In the genomic region with DNA sequence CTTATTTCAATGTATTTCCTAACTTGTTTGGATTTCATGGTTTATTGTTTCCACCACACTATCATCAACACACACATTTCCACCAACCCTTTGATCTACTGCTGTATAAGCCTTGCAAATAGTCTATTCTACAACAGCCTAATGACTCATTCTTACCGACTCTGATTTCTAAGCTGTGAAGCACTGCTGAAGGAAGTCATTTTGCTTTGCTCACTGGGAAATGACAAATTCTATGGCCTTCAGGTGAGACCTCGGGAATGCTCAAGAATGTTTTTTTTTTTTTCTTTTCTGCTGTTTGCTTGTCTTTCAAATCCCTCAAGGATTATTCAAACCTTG, we compare ENCODE assay signal across 16 cellular contexts. TPM values are rescaled to one million over a fixed set of nuclear protein-coding genes. Genes with fewer than 3 reads are reported as not detected.
A peak's percentile ranks its signal among the peaks of the same experiment; 100 is the strongest.
DNase-seq lines count a peak whose midpoint lies in the region; FAIRE-seq and TF ChIP-seq lines count a peak whose summit lies in the region.
"Had no signal": no experiment of that assay in that cellular context is flagged by ENCODE, and none has a peak within 500 bp of the region (broad histone marks: within the 10 kb centered on the region; RNA-seq: fewer than 3 reads in every experiment).

No MANE protein-coding gene starts in this region.

- H3K27ac ChIP-seq in endothelial cell of umbilical vein (ENCODE audit: insufficient read depth, low read depth, low read length) (no peak overlapping the region), trophoblast cell (ENCODE audit: low read depth, low read length) (no peak overlapping the region), suprapubic skin (no peak overlapping the region)
- H3K27ac ChIP-seq: 22Rv1, testis had no signal

- H3K4me2 ChIP-seq in endothelial cell of umbilical vein (ENCODE audit: insufficient read depth, low read length) = no peak overlapping the region
- no peak overlapping the region for H3K4me2 ChIP-seq in trophoblast cell (ENCODE audit: low read length)

- intact Hi-C loops in endothelial cell of umbilical vein (cut with micrococcal nuclease) = loop anchor here (2.0 to 5.0 kb wide), 2 partner anchors 1128 to 1836 kb away; no protein-coding TSS in a partner anchor

- peak overlapping the region; percentile 39 for H2BK120ac ChIP-seq in trophoblast cell (ENCODE audit: insufficient read depth, low read length, poor library complexity)

- no peak overlapping the region for H3K4ac ChIP-seq in trophoblast cell (ENCODE audit: low read depth, low read length)

- H2AFZ ChIP-seq in endothelial cell of umbilical vein (ENCODE audit: low read depth, low read length) (peak overlapping the region; percentile 3), trophoblast cell (ENCODE audit: insufficient read depth, low read length, poor library complexity) (peak overlapping the region; percentile 2)

- TF ChIP-seq EP300 in suprapubic skin (IDR thresholded peaks at IDR 0.05) = no peak

- POLR2A ChIA-PET in endothelial cell of umbilical vein (lab: Charles Lee) = no interaction called here

- H3K79me2 ChIP-seq in endothelial cell of umbilical vein (ENCODE audit: control insufficient read depth, insufficient read depth, low read length) (no peaks in the 10 kb centered on the region), trophoblast cell (ENCODE audit: control insufficient read depth, insufficient read depth, low read length, poor library complexity) (no peaks in the 10 kb centered on the region)

- H3K23ac ChIP-seq in trophoblast cell (ENCODE audit: low read length) = no peak overlapping the region

- BruUV-seq in endothelial cell of umbilical vein (replicated peaks; lab: Mats Ljungman, UMichigan) = no TSS peak

- peak overlapping the region; percentile 27 for H2BK12ac ChIP-seq in trophoblast cell (ENCODE audit: low read length)

- no CpG with 5 or more reads among the region's 2 CpGs for WGBS in trophoblast cell (ENCODE audit: extremely low coverage, insufficient coverage, insufficient read length)
- 55% methylated on average over 2 of the region's 2 CpGs for WGBS in suprapubic skin

- H3K4me3 ChIP-seq in endothelial cell of umbilical vein (replicated peaks in 1 of 3; ENCODE audit: insufficient read depth in 1 of 3, low read depth in 1 of 3, low read length in 3 of 3) (no peak overlapping the region), trophoblast cell (ENCODE audit: low read depth, low read length) (no peak overlapping the region), suprapubic skin (no peak overlapping the region)
- H3K4me3 ChIP-seq: testis had no signal

- no peak overlapping the region for H2AK5ac ChIP-seq in trophoblast cell (ENCODE audit: low read length)

- H3K9me1 ChIP-seq in endothelial cell of umbilical vein (replicated peaks; ENCODE audit: control insufficient read depth, extremely low read depth, insufficient read depth, low read length) = no peaks in the 10 kb centered on the region

- H4K8ac ChIP-seq in trophoblast cell (ENCODE audit: low read depth, low read length) = peak overlapping the region; percentile 37

- H2BK5ac ChIP-seq in trophoblast cell (ENCODE audit: low read depth, low read length, poor library complexity) = no peak overlapping the region

- no peaks in the 10 kb centered on the region for H4K20me1 ChIP-seq in endothelial cell of umbilical vein (replicated peaks; ENCODE audit: control insufficient read depth, extremely low read depth, insufficient read depth, low read length)

- dilution Hi-C loops in endothelial cell of umbilical vein (cut with MboI; ENCODE audit: extremely low pct_ligation_motif_present, low sequenced_read_pairs) = no loop called here

- peak; percentile 21 for FAIRE-seq in endothelial cell of umbilical vein (lab: Jason Lieb, UNC)

- H3K9me3 ChIP-seq in endothelial cell of umbilical vein (replicated peaks; ENCODE audit: control insufficient read depth, insufficient read depth, low read length) = no peaks in the 10 kb centered on the region
- no peaks in the 10 kb centered on the region for H3K9me3 ChIP-seq in trophoblast cell (ENCODE audit: insufficient read depth, low read depth, low read length)
- H3K9me3 ChIP-seq in suprapubic skin = no peaks in the 10 kb centered on the region
- H3K9me3 ChIP-seq: testis had no signal

- no peak overlapping the region for H3K9ac ChIP-seq in endothelial cell of umbilical vein (replicated peaks; ENCODE audit: extremely low read depth, insufficient read depth, low read length)
- H3K9ac ChIP-seq in trophoblast cell (ENCODE audit: low read length) = no peak overlapping the region

- peak overlapping the region; percentile 29 for H4K91ac ChIP-seq in trophoblast cell (ENCODE audit: low read depth, low read length)

- H3K36me3 ChIP-seq in endothelial cell of umbilical vein (ENCODE audit: control insufficient read depth in 2 of 2, extremely low read depth in 1 of 2, insufficient read depth in 2 of 2, low read length in 2 of 2) = no peaks in the 10 kb centered on the region
- H3K36me3 ChIP-seq in trophoblast cell (ENCODE audit: control insufficient read depth in 1 of 2, insufficient read depth in 2 of 2, low read length in 2 of 2) = no peaks in the 10 kb centered on the region
- no peaks in the 10 kb centered on the region for H3K36me3 ChIP-seq in suprapubic skin

- peaks cover under 1 to 3% of the 10 kb centered on the region in 2 experiments for H3K27me3 ChIP-seq in endothelial cell of umbilical vein (ENCODE audit: control insufficient read depth in 2 of 2, insufficient read depth in 2 of 2, low read length in 2 of 2)
- no peaks in the 10 kb centered on the region for H3K27me3 ChIP-seq in trophoblast cell (ENCODE audit: insufficient read depth, low read length)
- peaks cover 6% of the 10 kb centered on the region for H3K27me3 ChIP-seq in suprapubic skin
- H3K27me3 ChIP-seq: testis had no signal

- peaks cover 13% of the 10 kb centered on the region for H3K79me1 ChIP-seq in trophoblast cell (ENCODE audit: low read length)

- TF ChIP-seq CTCF in endothelial cell of umbilical vein (IDR thresholded peaks at IDR 0.05; ENCODE audit: extremely low read depth in 1 of 2, insufficient read depth in 1 of 2, low read depth in 1 of 2, low read length in 2 of 2) (no peak), suprapubic skin (IDR thresholded peaks at IDR 0.05) (no peak)

- DNase-seq in NOMO-1 treated with DMSO at 0.1 percent for 48 hours (lab: John Stamatoyannopoulos, UW; ENCODE audit: unreplicated experiment) (peak; percentile 42), NOMO-1 treated with dmso at 0.1 percent for 144 hours (lab: John Stamatoyannopoulos, UW; ENCODE audit: unreplicated experiment) (no peak), M059J (ENCODE audit: low read depth) (peak; percentile 67), endothelial cell of umbilical vein (ENCODE audit: low read depth, low spot score) (peak; percentile 62), trophoblast cell (no peak), retina (no peak), germinal center (ENCODE audit: low spot score) (no peak), suprapubic skin (ENCODE audit: low spot score in 2 of 2) (no peak)
- DNase-seq: activated CD8-positive, alpha-beta memory T cell treated with anti-CD3 and anti-CD28 coated beads, Interleukin-2, amount 50 U/mL, for 4 hours; activated naive CD4-positive, alpha-beta T cell treated with anti-CD3 and anti-CD28 coated beads, Interleukin-2, amount 50 U/mL, for 16 hours; DMS79 treated with DMSO at 0.1 percent for 48 hours; naive thymus-derived CD4-positive, alpha-beta T cell; NCI-H2081 treated with DMSO at 0.1 percent for 48 hours; NCI-H748 treated with DMSO at 0.1 percent for 48 hours; testis had no signal

- H3K14ac ChIP-seq in trophoblast cell (ENCODE audit: low read length) = no peak overlapping the region

- no peak overlapping the region for H3K18ac ChIP-seq in trophoblast cell (ENCODE audit: low read length)

- CTCF ChIA-PET in endothelial cell of umbilical vein (lab: Charles Lee) = interaction anchor here (0.7 to 1.9 kb wide), 6 partner anchors 27 to 1598 kb away, joined by 3 to 26 read pairs (median 5); a partner anchor contains a TSS

- TF ChIP-seq POLR2A in endothelial cell of umbilical vein (IDR thresholded peaks at IDR 0.05; ENCODE audit: low read depth, low read length) (no peak), suprapubic skin (IDR thresholded peaks at IDR 0.05) (no peak)

- H3K4me1 ChIP-seq in endothelial cell of umbilical vein (ENCODE audit: control insufficient read depth, extremely low read depth, insufficient read depth, low read length) (no peaks in the 10 kb centered on the region), trophoblast cell (ENCODE audit: control insufficient read depth in 1 of 2, insufficient read depth in 2 of 2, low read length in 2 of 2) (peaks cover 0 to 8% of the 10 kb centered on the region in 2 experiments), suprapubic skin (no peaks in the 10 kb centered on the region)
- H3K4me1 ChIP-seq: testis had no signal

- no peak overlapping the region for H4K12ac ChIP-seq in trophoblast cell (ENCODE audit: low read depth, low read length)

TF ChIP-seq in endothelial cell of umbilical vein, 7 proteins besides CTCF, POLR2A, EP300 and RAD21:
- TF ChIP-seq MYC (IDR thresholded peaks at IDR 0.05; ENCODE audit: low read depth, low read length) = no peak
- TF ChIP-seq GATA2 (IDR thresholded peaks at IDR 0.05; ENCODE audit: insufficient read depth, insufficient read length, low read depth, low read length) = peak; percentile 37
- no peak for TF ChIP-seq EZH2 (IDR thresholded peaks at IDR 0.05; ENCODE audit: borderline replicate concordance, low read depth, low read length, severe bottlenecking)
- TF ChIP-seq, protein P1, sequence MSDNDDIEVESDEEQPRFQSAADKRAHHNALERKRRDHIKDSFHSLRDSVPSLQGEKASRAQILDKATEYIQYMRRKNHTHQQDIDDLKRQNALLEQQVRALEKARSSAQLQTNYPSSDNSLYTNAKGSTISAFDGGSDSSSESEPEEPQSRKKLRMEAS (IDR thresholded peaks at IDR 0.05; ENCODE audit: insufficient read depth, insufficient read length) = no peak
- peak; percentile 53 for TF ChIP-seq JUN (IDR thresholded peaks at IDR 0.05; ENCODE audit: borderline replicate concordance, insufficient read depth, insufficient read length, low read depth)
- TF ChIP-seq POLR2AphosphoS5 (IDR thresholded peaks at IDR 0.05; ENCODE audit: insufficient read depth, low read depth, low read length) = no peak
- peak; percentile 50 for TF ChIP-seq FOS (IDR thresholded peaks at IDR 0.05; ENCODE audit: borderline replicate concordance, insufficient read depth, low read length)

RNA-seq across cellular contexts. Expression of a gene that starts 30.1 kb away (rescaled TPM):
- total RNA-seq in M059J (2014; rRNA removed; shearing (Covaris generic)) = 2.1 and 5.2 TPM in 2 replicates
- total RNA-seq in endothelial cell of umbilical vein = 23.2 and 32.3 TPM in 2 replicates
- polyA plus RNA-seq in endothelial cell of umbilical vein = 21.4 and 22.9 TPM in 2 replicates
- polyA plus RNA-seq in endothelial cell of umbilical vein (2011; cell fraction: cytosol; rRNA removed) = 19.5 and 20.3 TPM in 2 replicates
- polyA plus RNA-seq in endothelial cell of umbilical vein (2011; cell fraction: nucleus; rRNA removed) = 46.6 and 47.7 TPM in 2 replicates
- polyA plus RNA-seq in endothelial cell of umbilical vein (2012) = 36.2 and 75.7 TPM in 2 replicates
- polyA minus RNA-seq in endothelial cell of umbilical vein = 104 and 126 TPM in 2 replicates
- not detected for polyA minus RNA-seq in endothelial cell of umbilical vein (2011; cell fraction: cytosol; rRNA and poly(A)+ RNA removed)
- polyA minus RNA-seq in endothelial cell of umbilical vein (2011; cell fraction: nucleus; rRNA and poly(A)+ RNA removed) = 69.5 and 79.6 TPM in 2 replicates
- 33.1 and 34.2 TPM in 2 replicates for polyA plus RNA-seq in trophoblast cell (2013)
- total RNA-seq in suprapubic skin = 1 to 10 TPM in 3 of 4 donors, under 1 TPM in 1; 0.87 to 3.7 (median 1.4) TPM
- polyA plus RNA-seq: naive thymus-derived CD4-positive, alpha-beta T cell had no signal

Comparison
In these comparisons a context has a peak if more than half of its experiments do, and no peak if none do; other contexts are left out.
1. DNase-seq: peak in NOMO-1 treated with DMSO at 0.1 percent for 48 hours (single experiment), M059J (single experiment) and endothelial cell of umbilical vein (single experiment); none in NOMO-1 treated with dmso at 0.1 percent for 144 hours (single experiment), trophoblast cell (0 of 2), retina (single experiment), germinal center (single experiment) and suprapubic skin (0 of 2).